ENCODE assay signal across 1 cellular context in the genomic region with DNA sequence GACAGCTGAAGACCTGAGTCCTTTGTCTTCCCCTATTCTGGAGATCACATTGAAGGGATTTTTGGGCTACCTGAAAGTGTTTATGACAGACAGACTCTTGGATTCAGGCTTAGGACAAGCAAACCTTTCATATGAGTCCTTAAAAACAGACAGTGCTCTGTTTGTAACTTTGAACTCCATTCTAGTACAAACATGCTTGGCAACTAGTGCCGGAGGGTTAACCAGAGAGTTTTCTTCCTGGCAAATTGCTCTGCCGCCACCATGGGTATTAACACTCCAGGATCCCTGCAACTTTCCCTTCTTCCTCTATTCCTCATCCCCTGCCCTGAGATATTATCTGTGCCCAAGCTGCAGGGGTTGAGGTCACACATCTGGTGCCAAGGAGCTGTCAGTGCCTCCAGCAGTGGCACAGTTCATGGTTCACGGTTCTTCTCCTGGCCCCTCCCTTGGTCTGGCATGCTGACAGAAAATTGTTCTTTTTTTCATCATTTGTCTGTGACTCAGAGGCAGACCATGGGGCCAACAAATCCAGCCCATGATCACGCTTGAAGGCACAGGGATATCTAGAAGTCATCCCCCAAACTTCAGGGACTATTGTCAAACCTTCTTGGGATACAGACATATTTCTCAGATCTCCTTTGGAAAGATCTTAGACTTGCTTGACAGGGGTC.
TF ChIP-seq lines count a peak whose summit lies in the region.

No MANE protein-coding gene starts in this region.

TF ChIP-seq in HCT116, 20 proteins besides CTCF, POLR2A, EP300 and RAD21 (continued from another document):
- TF ChIP-seq ZFX (IDR thresholded peaks at IDR 0.05): no peak
